In genomic region chr14:21528381-21529348, GRCh38 we compare ENCODE assay signal across 2 cellular contexts.
A peak's percentile ranks its signal among the peaks of the same experiment; 100 is the strongest.
TF ChIP-seq lines count a peak whose summit lies in the region.

No MANE protein-coding gene starts in this region.

TF ChIP-seq in HEK293, 187 proteins besides CTCF, POLR2A, EP300 and RAD21 (continued from another document and continues in another):
- TF ChIP-seq ZBTB48 (tag by site-specific recombination; IDR thresholded peaks at IDR 0.05) (peak; percentile 27; the same call in 1 of the 2 replicates), ZNF391 (tag by site-specific recombination; IDR thresholded peaks at IDR 0.05; ENCODE audit: borderline replicate concordance, low read depth) (no peak), ZFP37 (tag by site-specific recombination; IDR thresholded peaks at IDR 0.05) (no peak), ZBTB21 (tag by site-specific recombination; IDR thresholded peaks at IDR 0.05) (no peak), PRDM10 (tag by site-specific recombination; IDR thresholded peaks at IDR 0.05) (peak; percentile 63), ZNF394 (tag by site-specific recombination; IDR thresholded peaks at IDR 0.05; ENCODE audit: borderline replicate concordance) (no peak), SALL2 (tag by site-specific recombination; IDR thresholded peaks at IDR 0.05; ENCODE audit: borderline replicate concordance) (no peak), PRDM6 (tag by site-specific recombination; IDR thresholded peaks at IDR 0.05) (peak; percentile 92), TSHZ1 (tag by site-specific recombination; IDR thresholded peaks at IDR 0.05; ENCODE audit: borderline replicate concordance) (no peak), ZBTB20 (tag by site-specific recombination; IDR thresholded peaks at IDR 0.05) (peak; percentile 25; the same call in 1 of the 2 replicates), ZNF692 (tag by site-specific recombination; IDR thresholded peaks at IDR 0.05) (no peak)

TF ChIP-seq in WTC11, 78 proteins besides CTCF, POLR2A, EP300 and RAD21 (continued from another document):
- TF ChIP-seq PRDM15 (CRISPR knock-in tag; IDR thresholded peaks at IDR 0.05) (peak; percentile 72), OVOL2 (CRISPR knock-in tag; IDR thresholded peaks at IDR 0.05; ENCODE audit: borderline replicate concordance) (no peak), ZNF671 (CRISPR knock-in tag; IDR thresholded peaks at IDR 0.05) (no peak)
TF ChIP-seq in WTC11: peak in this region for 2.
